1 cellular context compared by ENCODE assay signal in the genomic region with DNA sequence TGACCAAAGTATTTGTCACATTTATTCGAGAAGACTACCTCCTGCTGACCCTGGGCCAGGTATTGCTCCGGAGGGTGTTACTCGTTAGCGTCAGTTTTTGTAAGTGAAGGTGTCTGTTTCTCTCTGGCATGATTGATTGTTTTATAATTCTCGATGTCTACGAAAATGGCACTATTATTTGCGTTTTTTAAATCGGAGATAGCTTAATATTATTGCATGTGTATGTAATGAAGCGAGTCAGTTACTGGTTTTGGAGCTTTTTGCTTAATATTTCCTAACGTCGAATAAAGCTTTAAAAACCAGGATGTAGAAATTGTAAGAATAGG.
TF ChIP-seq lines count a peak whose summit lies in the region.

No MANE protein-coding gene starts in this region.

TF ChIP-seq in K562, 482 proteins besides CTCF, POLR2A, EP300 and RAD21:
- TF ChIP-seq, protein P1, sequence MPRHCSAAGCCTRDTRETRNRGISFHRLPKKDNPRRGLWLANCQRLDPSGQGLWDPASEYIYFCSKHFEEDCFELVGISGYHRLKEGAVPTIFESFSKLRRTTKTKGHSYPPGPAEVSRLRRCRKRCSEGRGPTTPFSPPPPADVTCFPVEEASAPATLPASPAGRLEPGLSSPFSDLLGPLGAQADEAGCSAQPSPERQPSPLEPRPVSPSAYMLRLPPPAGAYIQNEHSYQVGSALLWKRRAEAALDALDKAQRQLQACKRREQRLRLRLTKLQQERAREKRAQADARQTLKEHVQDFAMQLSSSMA (CRISPR knock-in tag; IDR thresholded peaks at IDR 0.05) = no peak
- TF ChIP-seq, protein P2, sequence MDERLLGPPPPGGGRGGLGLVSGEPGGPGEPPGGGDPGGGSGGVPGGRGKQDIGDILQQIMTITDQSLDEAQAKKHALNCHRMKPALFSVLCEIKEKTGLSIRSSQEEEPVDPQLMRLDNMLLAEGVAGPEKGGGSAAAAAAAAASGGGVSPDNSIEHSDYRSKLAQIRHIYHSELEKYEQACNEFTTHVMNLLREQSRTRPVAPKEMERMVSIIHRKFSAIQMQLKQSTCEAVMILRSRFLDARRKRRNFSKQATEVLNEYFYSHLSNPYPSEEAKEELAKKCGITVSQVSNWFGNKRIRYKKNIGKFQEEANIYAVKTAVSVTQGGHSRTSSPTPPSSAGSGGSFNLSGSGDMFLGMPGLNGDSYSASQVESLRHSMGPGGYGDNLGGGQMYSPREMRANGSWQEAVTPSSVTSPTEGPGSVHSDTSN (CRISPR knock-in tag; IDR thresholded peaks at IDR 0.05; ENCODE audit: low read depth) = no peak
- TF ChIP-seq, protein P2 (tag; conservative IDR thresholded peaks at IDR 0.05; ENCODE audit: low read depth) = peak; percentile 76
- no peak for TF ChIP-seq SREBF1 (IDR thresholded peaks at IDR 0.05; ENCODE audit: borderline replicate concordance, low read depth, low read length)
- TF ChIP-seq, protein P3, sequence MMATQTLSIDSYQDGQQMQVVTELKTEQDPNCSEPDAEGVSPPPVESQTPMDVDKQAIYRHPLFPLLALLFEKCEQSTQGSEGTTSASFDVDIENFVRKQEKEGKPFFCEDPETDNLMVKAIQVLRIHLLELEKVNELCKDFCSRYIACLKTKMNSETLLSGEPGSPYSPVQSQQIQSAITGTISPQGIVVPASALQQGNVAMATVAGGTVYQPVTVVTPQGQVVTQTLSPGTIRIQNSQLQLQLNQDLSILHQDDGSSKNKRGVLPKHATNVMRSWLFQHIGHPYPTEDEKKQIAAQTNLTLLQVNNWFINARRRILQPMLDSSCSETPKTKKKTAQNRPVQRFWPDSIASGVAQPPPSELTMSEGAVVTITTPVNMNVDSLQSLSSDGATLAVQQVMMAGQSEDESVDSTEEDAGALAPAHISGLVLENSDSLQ (IDR thresholded peaks at IDR 0.05) = peak; percentile 66
- peak; percentile 85 for TF ChIP-seq MEIS2 (IDR thresholded peaks at IDR 0.05; ENCODE audit: partially characterized antibody)
TF ChIP-seq in K562: peak in this region for 3.
